ENCODE assay signal across 2 cellular contexts in the genomic region with DNA sequence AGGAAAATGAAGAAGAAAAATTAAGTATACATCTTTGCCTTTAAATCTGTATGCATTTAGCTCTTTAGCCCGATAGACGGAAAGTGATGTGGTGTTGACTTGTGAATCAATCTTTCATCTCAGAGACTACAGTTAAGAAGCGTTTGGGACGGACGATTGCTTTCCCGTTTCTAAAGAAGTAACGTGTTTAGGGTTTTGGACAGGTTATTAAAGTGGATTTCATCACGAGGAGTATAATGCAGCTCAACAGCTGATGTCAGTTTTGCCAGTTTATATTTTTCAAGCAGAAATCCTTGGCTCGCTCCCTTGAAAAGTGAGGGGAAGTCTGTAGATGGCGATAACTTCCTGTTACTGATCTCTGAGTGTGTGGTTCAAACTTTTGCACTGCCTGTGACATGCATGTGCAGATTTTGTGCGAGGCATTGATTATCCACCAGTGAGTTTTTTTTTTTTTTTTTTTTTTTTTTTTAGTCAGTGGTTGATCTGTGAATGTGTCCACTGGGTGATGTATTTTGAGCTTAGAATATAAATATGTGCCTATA.
TF ChIP-seq lines count a peak whose summit lies in the region.

No MANE protein-coding gene starts in this region.

TF ChIP-seq in SK-N-SH, 30 proteins besides CTCF, POLR2A, EP300 and RAD21 (continued from another document):
- TF ChIP-seq, protein P1, sequence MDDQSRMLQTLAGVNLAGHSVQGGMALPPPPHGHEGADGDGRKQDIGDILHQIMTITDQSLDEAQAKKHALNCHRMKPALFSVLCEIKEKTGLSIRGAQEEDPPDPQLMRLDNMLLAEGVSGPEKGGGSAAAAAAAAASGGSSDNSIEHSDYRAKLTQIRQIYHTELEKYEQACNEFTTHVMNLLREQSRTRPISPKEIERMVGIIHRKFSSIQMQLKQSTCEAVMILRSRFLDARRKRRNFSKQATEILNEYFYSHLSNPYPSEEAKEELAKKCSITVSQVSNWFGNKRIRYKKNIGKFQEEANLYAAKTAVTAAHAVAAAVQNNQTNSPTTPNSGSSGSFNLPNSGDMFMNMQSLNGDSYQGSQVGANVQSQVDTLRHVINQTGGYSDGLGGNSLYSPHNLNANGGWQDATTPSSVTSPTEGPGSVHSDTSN (IDR thresholded peaks at IDR 0.05), result no peak
- TF ChIP-seq, protein P2, sequence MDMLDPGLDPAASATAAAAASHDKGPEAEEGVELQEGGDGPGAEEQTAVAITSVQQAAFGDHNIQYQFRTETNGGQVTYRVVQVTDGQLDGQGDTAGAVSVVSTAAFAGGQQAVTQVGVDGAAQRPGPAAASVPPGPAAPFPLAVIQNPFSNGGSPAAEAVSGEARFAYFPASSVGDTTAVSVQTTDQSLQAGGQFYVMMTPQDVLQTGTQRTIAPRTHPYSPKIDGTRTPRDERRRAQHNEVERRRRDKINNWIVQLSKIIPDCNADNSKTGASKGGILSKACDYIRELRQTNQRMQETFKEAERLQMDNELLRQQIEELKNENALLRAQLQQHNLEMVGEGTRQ (IDR thresholded peaks at IDR 0.05; ENCODE audit: borderline replicate concordance, low read depth, low read length), result no peak
- no peak for TF ChIP-seq CHD2 (IDR thresholded peaks at IDR 0.05; ENCODE audit: low read length, partially characterized antibody)
- TF ChIP-seq MEF2A (IDR thresholded peaks at IDR 0.05; ENCODE audit: borderline replicate concordance, low read depth), result no peak
- no peak for TF ChIP-seq FOSL2 (IDR thresholded peaks at IDR 0.05; ENCODE audit: borderline replicate concordance, low read depth)
- no peak for TF ChIP-seq TAF1 (IDR thresholded peaks at IDR 0.05; ENCODE audit: borderline replicate concordance, low read depth, low read length)
- TF ChIP-seq RFX5 (IDR thresholded peaks at IDR 0.05; ENCODE audit: low read length), result no peak
- TF ChIP-seq, protein P3, sequence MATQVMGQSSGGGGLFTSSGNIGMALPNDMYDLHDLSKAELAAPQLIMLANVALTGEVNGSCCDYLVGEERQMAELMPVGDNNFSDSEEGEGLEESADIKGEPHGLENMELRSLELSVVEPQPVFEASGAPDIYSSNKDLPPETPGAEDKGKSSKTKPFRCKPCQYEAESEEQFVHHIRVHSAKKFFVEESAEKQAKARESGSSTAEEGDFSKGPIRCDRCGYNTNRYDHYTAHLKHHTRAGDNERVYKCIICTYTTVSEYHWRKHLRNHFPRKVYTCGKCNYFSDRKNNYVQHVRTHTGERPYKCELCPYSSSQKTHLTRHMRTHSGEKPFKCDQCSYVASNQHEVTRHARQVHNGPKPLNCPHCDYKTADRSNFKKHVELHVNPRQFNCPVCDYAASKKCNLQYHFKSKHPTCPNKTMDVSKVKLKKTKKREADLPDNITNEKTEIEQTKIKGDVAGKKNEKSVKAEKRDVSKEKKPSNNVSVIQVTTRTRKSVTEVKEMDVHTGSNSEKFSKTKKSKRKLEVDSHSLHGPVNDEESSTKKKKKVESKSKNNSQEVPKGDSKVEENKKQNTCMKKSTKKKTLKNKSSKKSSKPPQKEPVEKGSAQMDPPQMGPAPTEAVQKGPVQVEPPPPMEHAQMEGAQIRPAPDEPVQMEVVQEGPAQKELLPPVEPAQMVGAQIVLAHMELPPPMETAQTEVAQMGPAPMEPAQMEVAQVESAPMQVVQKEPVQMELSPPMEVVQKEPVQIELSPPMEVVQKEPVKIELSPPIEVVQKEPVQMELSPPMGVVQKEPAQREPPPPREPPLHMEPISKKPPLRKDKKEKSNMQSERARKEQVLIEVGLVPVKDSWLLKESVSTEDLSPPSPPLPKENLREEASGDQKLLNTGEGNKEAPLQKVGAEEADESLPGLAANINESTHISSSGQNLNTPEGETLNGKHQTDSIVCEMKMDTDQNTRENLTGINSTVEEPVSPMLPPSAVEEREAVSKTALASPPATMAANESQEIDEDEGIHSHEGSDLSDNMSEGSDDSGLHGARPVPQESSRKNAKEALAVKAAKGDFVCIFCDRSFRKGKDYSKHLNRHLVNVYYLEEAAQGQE (IDR thresholded peaks at IDR 0.05; ENCODE audit: low read depth, low read length), result no peak

TF ChIP-seq in SK-N-SH treated with all-trans-retinoic acid at 6 μM for 48 hours, 23 proteins besides CTCF, POLR2A, EP300 and RAD21 (continued from another document):
- TF ChIP-seq, protein P4, sequence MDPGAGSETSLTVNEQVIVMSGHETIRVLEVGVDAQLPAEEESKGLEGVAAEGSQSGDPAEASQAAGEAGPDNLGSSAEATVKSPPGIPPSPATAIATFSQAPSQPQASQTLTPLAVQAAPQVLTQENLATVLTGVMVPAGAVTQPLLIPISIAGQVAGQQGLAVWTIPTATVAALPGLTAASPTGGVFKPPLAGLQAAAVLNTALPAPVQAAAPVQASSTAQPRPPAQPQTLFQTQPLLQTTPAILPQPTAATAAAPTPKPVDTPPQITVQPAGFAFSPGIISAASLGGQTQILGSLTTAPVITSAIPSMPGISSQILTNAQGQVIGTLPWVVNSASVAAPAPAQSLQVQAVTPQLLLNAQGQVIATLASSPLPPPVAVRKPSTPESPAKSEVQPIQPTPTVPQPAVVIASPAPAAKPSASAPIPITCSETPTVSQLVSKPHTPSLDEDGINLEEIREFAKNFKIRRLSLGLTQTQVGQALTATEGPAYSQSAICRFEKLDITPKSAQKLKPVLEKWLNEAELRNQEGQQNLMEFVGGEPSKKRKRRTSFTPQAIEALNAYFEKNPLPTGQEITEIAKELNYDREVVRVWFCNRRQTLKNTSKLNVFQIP (CRISPR knock-in tag; IDR thresholded peaks at IDR 0.05; ENCODE audit: borderline replicate concordance, low read depth), result no peak
- TF ChIP-seq PPARA (CRISPR knock-in tag; IDR thresholded peaks at IDR 0.05; ENCODE audit: borderline replicate concordance) (no peak), OSR1 (CRISPR knock-in tag; IDR thresholded peaks at IDR 0.05) (no peak), GLIS3 (CRISPR knock-in tag; IDR thresholded peaks at IDR 0.05) (no peak), ARNTL (CRISPR knock-in tag; IDR thresholded peaks at IDR 0.05; ENCODE audit: borderline replicate concordance, low read depth) (no peak), ISL1 (CRISPR knock-in tag; IDR thresholded peaks at IDR 0.05) (no peak), ZNF565 (CRISPR knock-in tag; conservative IDR thresholded peaks at IDR 0.05; ENCODE audit: low read depth) (no peak), CSDC2 (CRISPR knock-in tag; IDR thresholded peaks at IDR 0.05) (no peak), ZNF8 (CRISPR knock-in tag; IDR thresholded peaks at IDR 0.05) (no peak), BACH2 (CRISPR knock-in tag; IDR thresholded peaks at IDR 0.05; ENCODE audit: borderline replicate concordance) (no peak), ZNF70 (CRISPR knock-in tag; IDR thresholded peaks at IDR 0.05) (no peak)
